In genomic region chr13:49678172-49678914, GRCh38 we compare ENCODE assay signal across 8 cellular contexts. TPM values are rescaled to one million over a fixed set of nuclear protein-coding genes. Genes with fewer than 3 reads are reported as not detected.
"Had no signal": no experiment of that assay in that cellular context is flagged by ENCODE, and none has a peak within 500 bp of the region (broad histone marks: within the 10 kb centered on the region; RNA-seq: fewer than 3 reads in every experiment).

No MANE protein-coding gene starts in this region.

- H2AFZ ChIP-seq: GM23248 had no signal

- DNase-seq: GOT3, H7 had no signal

- H3K9me3 ChIP-seq: HAP-1 had no signal

- H3K9ac ChIP-seq: GM23248 had no signal

- H3K4me3 ChIP-seq: GM23248, HAP-1 had no signal

- H3K27ac ChIP-seq: GM23248, HL-60 had no signal

RNA-seq across cellular contexts. Expression of gene ARL11, which starts 50.0 kb away (rescaled TPM):
- total RNA-seq: GM23248, H4, HT1080, IMR-90 had no signal
- polyA plus RNA-seq: GM23248, IMR-90 had no signal
